In genomic region chr6:108497883-108498282, GRCh38 we compare ENCODE assay signal across 8 cellular contexts.
DNase-seq lines count a peak whose midpoint lies in the region; ATAC-seq lines count a peak whose summit lies in the region.

No MANE protein-coding gene starts in this region.

- no peak for ATAC-seq in GM19397 (IDR thresholded peaks at IDR 0.05; ENCODE audit: unreplicated experiment)
- no peak for ATAC-seq in HG03565 (IDR thresholded peaks at IDR 0.05; ENCODE audit: unreplicated experiment)

- DNase-seq in NCI-H345 (lab: John Stamatoyannopoulos, UW) (peak; percentile 17), NCI-H345 treated with DMSO at 0.1 percent for 48 hours (lab: John Stamatoyannopoulos, UW; ENCODE audit: unreplicated experiment) (no peak), HPDE6-E6E7 (ENCODE audit: extremely low spot score) (peak; percentile 12), UCSD-AML1 (lab: John Stamatoyannopoulos, UW; ENCODE audit: unreplicated experiment) (peak; percentile 23), iPS-NIHi11 (ENCODE audit: low spot score) (peak; percentile 58), NCI-H2081 (lab: John Stamatoyannopoulos, UW) (no peak)

Comparison
In these comparisons a context has a peak if more than half of its experiments do, and no peak if none do; other contexts are left out.
1. DNase-seq: peak in NCI-H345 (single experiment), HPDE6-E6E7 (single experiment), UCSD-AML1 (single experiment) and iPS-NIHi11 (single experiment); none in NCI-H345 treated with DMSO at 0.1 percent for 48 hours (single experiment) and NCI-H2081 (0 of 2).